In the genomic region with DNA sequence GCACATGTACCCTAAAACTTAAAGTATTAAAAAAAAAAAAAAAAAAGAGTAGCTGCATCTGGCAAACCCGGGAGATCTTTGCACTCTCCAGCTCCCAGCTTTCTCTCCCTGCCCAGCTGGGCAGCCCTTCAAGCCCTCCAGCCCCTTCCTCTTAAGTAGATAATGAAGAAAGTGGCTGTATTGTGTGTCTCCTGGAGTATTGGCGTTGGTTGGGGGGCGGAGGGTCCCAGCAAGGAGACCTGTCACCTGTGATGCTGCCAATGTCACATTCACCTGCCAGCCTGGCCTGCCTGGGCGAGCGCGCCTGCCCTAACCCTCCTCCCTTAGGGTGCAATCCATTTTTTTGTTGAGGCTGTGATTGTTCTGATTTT, we compare ENCODE assay signal across 23 cellular contexts. TPM values are rescaled to one million over a fixed set of nuclear protein-coding genes. Genes with fewer than 3 reads are reported as not detected.
DNase-seq lines count a peak whose midpoint lies in the region; ATAC-seq and TF ChIP-seq lines count a peak whose summit lies in the region.
"Had no signal": no experiment of that assay in that cellular context is flagged by ENCODE, and none has a peak within 500 bp of the region (broad histone marks: within the 10 kb centered on the region; RNA-seq: fewer than 3 reads in every experiment).

No MANE protein-coding gene starts in this region.

- no peak for DNase-seq in smooth muscle cell (lab: John Stamatoyannopoulos, UW; ENCODE audit: unreplicated experiment)
- no peak for DNase-seq in activated naive CD4-positive, alpha-beta T cell treated with anti-CD3 and anti-CD28 coated beads, Interleukin-2, amount 50 U/mL, for 16 hours
- no peak for DNase-seq in DMS79 treated with DMSO at 0.1 percent for 48 hours (lab: John Stamatoyannopoulos, UW)
- DNase-seq: BE2C; Calu3; CD4-positive, CD25-positive, alpha-beta regulatory T cell; GDM1; GOT3; HCEC 1CT; NCI-H1105 treated with DMSO at 0.1 percent for 48 hours; NCI-H2029 treated with DMSO at 0.1 percent for 48 hours; NCI-H2171; NCI-H345; NCI-H524 treated with DMSO at 0.1 percent for 48 hours; Peyer's patch; SJCRH30 had no signal

- TF ChIP-seq CTCF in C4-2B (conservative IDR thresholded peaks at IDR 0.05) (no peak), liver (IDR thresholded peaks at IDR 0.05; ENCODE audit: low read depth, low read length, missing input control) (no peak), smooth muscle cell (IDR thresholded peaks at IDR 0.05; ENCODE audit: borderline replicate concordance, insufficient read depth, poor library complexity, severe bottlenecking) (no peak)

- no peak overlapping the region for H2AFZ ChIP-seq in smooth muscle cell (ENCODE audit: low read depth)

- H3K36me3 ChIP-seq in liver (ENCODE audit: control insufficient read depth in 4 of 4, insufficient read depth in 3 of 4, low read depth in 1 of 4, low read length in 3 of 4) (peaks cover 2 to 19% (median 8%) of the 10 kb centered on the region in 4 donors), smooth muscle cell (ENCODE audit: low read depth) (no peaks in the 10 kb centered on the region)
- H3K36me3 ChIP-seq: BE2C, Peyer's patch, SJCRH30 had no signal

- H3F3A ChIP-seq in smooth muscle cell (ENCODE audit: low read depth) = no peaks in the 10 kb centered on the region

- H3K9ac ChIP-seq in liver (ENCODE audit: low read depth in 1 of 2, low read length in 2 of 2) = no peak overlapping the region
- H3K9ac ChIP-seq in smooth muscle cell (ENCODE audit: low read depth) = no peak overlapping the region

- H3K4me1 ChIP-seq in liver (ENCODE audit: control insufficient read depth in 4 of 4, insufficient read depth in 4 of 4, low read length in 3 of 4) (peaks cover 6 to 55% (median 46%) of the 10 kb centered on the region in 4 donors), smooth muscle cell (ENCODE audit: low read depth) (no peaks in the 10 kb centered on the region)
- H3K4me1 ChIP-seq: BE2C had no signal

- H3K9me3 ChIP-seq in liver (ENCODE audit: control insufficient read depth in 4 of 4, low read length in 3 of 4) (no peaks in the 10 kb centered on the region), smooth muscle cell (replicated peaks; ENCODE audit: low read depth) (no peaks in the 10 kb centered on the region)
- H3K9me3 ChIP-seq: A549, BE2C, Peyer's patch, SJCRH30 had no signal

- no peak overlapping the region for H3K4me2 ChIP-seq in smooth muscle cell

- WGBS in liver = 36% methylated on average over 6 of the region's 6 CpGs
- WGBS in smooth muscle cell (ENCODE audit: low lambda C conversion rate) = 87% methylated on average over 6 of the region's 6 CpGs

- H3K27me3 ChIP-seq in liver (ENCODE audit: control insufficient read depth in 4 of 4, insufficient read depth in 4 of 4, low read length in 3 of 4) = no peaks in the 10 kb centered on the region
- peaks cover 64% of the 10 kb centered on the region for H3K27me3 ChIP-seq in smooth muscle cell (ENCODE audit: low read depth)

- H3K27ac ChIP-seq in C4-2B = peak overlapping the region; percentile 68
- peak overlapping the region; percentile 6 for H3K27ac ChIP-seq in cingulate gyrus (ENCODE audit: low read depth, low read length)
- H3K27ac ChIP-seq in liver (ENCODE audit: low read depth in 1 of 2, low read length in 2 of 2) = peak overlapping the region; percentile 74 to 75
- no peak overlapping the region for H3K27ac ChIP-seq in smooth muscle cell (ENCODE audit: low read depth)
- H3K27ac ChIP-seq: A549, SJCRH30 had no signal

- no peaks in the 10 kb centered on the region for H3K79me2 ChIP-seq in smooth muscle cell (ENCODE audit: low read depth)

- peak overlapping the region in 2 of 3 donors; percentile 90 to 95 for H3K4me3 ChIP-seq in liver (ENCODE audit: low read depth in 1 of 3, low read length in 3 of 3)
- peak overlapping the region; percentile 53 for H3K4me3 ChIP-seq in smooth muscle cell
- H3K4me3 ChIP-seq: SJCRH30 had no signal

- no peaks in the 10 kb centered on the region for H4K20me1 ChIP-seq in smooth muscle cell (ENCODE audit: low read depth)

- no peak for TF ChIP-seq RAD21 in liver (IDR thresholded peaks at IDR 0.05)

- no peak for ATAC-seq in HG03175 (IDR thresholded peaks at IDR 0.05; ENCODE audit: unreplicated experiment)

TF ChIP-seq in liver, 16 proteins besides CTCF, POLR2A, EP300 and RAD21:
- TF ChIP-seq, protein P1, sequence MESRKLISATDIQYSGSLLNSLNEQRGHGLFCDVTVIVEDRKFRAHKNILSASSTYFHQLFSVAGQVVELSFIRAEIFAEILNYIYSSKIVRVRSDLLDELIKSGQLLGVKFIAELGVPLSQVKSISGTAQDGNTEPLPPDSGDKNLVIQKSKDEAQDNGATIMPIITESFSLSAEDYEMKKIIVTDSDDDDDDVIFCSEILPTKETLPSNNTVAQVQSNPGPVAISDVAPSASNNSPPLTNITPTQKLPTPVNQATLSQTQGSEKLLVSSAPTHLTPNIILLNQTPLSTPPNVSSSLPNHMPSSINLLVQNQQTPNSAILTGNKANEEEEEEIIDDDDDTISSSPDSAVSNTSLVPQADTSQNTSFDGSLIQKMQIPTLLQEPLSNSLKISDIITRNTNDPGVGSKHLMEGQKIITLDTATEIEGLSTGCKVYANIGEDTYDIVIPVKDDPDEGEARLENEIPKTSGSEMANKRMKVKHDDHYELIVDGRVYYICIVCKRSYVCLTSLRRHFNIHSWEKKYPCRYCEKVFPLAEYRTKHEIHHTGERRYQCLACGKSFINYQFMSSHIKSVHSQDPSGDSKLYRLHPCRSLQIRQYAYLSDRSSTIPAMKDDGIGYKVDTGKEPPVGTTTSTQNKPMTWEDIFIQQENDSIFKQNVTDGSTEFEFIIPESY (IDR thresholded peaks at IDR 0.05) = no peak
- TF ChIP-seq HNF4G (IDR thresholded peaks at IDR 0.05) (no peak), HNF4A (conservative IDR thresholded peaks at IDR 0.05) (no peak), EGR1 (IDR thresholded peaks at IDR 0.05; ENCODE audit: low read depth in 2 of 2) (no peak), GABPA (IDR thresholded peaks at IDR 0.05 in 1 of 2, conservative IDR thresholded peaks at IDR 0.05 in 1 of 2) (no peak), YY1 (IDR thresholded peaks at IDR 0.05) (no peak), SP1 (IDR thresholded peaks at IDR 0.05) (no peak), TAF1 (conservative IDR thresholded peaks at IDR 0.05) (no peak), JUND (IDR thresholded peaks at IDR 0.05) (no peak), FOXA2 (IDR thresholded peaks at IDR 0.05) (no peak), FOXA1 (IDR thresholded peaks at IDR 0.05) (no peak), RXRA (IDR thresholded peaks at IDR 0.05) (no peak), NR2F2 (IDR thresholded peaks at IDR 0.05) (no peak)
- TF ChIP-seq, protein P2, sequence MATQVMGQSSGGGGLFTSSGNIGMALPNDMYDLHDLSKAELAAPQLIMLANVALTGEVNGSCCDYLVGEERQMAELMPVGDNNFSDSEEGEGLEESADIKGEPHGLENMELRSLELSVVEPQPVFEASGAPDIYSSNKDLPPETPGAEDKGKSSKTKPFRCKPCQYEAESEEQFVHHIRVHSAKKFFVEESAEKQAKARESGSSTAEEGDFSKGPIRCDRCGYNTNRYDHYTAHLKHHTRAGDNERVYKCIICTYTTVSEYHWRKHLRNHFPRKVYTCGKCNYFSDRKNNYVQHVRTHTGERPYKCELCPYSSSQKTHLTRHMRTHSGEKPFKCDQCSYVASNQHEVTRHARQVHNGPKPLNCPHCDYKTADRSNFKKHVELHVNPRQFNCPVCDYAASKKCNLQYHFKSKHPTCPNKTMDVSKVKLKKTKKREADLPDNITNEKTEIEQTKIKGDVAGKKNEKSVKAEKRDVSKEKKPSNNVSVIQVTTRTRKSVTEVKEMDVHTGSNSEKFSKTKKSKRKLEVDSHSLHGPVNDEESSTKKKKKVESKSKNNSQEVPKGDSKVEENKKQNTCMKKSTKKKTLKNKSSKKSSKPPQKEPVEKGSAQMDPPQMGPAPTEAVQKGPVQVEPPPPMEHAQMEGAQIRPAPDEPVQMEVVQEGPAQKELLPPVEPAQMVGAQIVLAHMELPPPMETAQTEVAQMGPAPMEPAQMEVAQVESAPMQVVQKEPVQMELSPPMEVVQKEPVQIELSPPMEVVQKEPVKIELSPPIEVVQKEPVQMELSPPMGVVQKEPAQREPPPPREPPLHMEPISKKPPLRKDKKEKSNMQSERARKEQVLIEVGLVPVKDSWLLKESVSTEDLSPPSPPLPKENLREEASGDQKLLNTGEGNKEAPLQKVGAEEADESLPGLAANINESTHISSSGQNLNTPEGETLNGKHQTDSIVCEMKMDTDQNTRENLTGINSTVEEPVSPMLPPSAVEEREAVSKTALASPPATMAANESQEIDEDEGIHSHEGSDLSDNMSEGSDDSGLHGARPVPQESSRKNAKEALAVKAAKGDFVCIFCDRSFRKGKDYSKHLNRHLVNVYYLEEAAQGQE (IDR thresholded peaks at IDR 0.05) = no peak
- TF ChIP-seq, protein P3, sequence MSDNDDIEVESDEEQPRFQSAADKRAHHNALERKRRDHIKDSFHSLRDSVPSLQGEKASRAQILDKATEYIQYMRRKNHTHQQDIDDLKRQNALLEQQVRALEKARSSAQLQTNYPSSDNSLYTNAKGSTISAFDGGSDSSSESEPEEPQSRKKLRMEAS (IDR thresholded peaks at IDR 0.05) = no peak
- TF ChIP-seq, protein P4, sequence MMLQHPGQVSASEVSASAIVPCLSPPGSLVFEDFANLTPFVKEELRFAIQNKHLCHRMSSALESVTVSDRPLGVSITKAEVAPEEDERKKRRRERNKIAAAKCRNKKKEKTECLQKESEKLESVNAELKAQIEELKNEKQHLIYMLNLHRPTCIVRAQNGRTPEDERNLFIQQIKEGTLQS (IDR thresholded peaks at IDR 0.05) = no peak

RNA-seq across cellular contexts. Expression of a gene that starts 2.0 kb away (rescaled TPM):
- total RNA-seq in liver = 100 to 1,000 TPM in 1 of 2 donors, 10 to 100 TPM in 1; 74.8 to 141 TPM
- polyA plus RNA-seq in liver = 10 to 100 TPM; 33.2 to 94.9 TPM
- 0.40 and 1.2 TPM in 2 replicates for total RNA-seq in smooth muscle cell
- 0.48 and 1.1 TPM in 2 replicates for polyA plus RNA-seq in smooth muscle cell
- total RNA-seq: CD4-positive, CD25-positive, alpha-beta regulatory T cell; OCI-LY7; SJCRH30 had no signal
- polyA plus RNA-seq: CD4-positive, CD25-positive, alpha-beta regulatory T cell; IgD-negative memory B cell had no signal

RNA-seq across cellular contexts. Expression of a gene that starts 17.4 kb away (rescaled TPM):
- 10 to 100 TPM; 64.9 to 83.3 TPM for total RNA-seq in liver
- polyA plus RNA-seq in liver = 10 to 100 TPM; 31.7 to 71.3 TPM
- total RNA-seq in smooth muscle cell = 88.8 and 95.7 TPM in 2 replicates
- polyA plus RNA-seq in smooth muscle cell = 95.4 and 99.7 TPM in 2 replicates

RNA-seq across cellular contexts. Expression of a gene that starts 43.4 kb away (rescaled TPM):
- total RNA-seq in liver (not detected), smooth muscle cell (not detected in 2 replicates)
- polyA plus RNA-seq in liver (not detected), smooth muscle cell (not detected in 2 replicates)
- total RNA-seq: Calu3, OCI-LY7, Peyer's patch, SJCRH30 had no signal
- polyA plus RNA-seq: A549; CD4-positive, CD25-positive, alpha-beta regulatory T cell; IgD-negative memory B cell had no signal

Comparison
In these comparisons a context has a peak if more than half of its experiments do, and no peak if none do; other contexts are left out.
1. RNA of a gene that starts 2.0 kb away (total RNA-seq): 74.8 to 141 TPM in liver; 0.40 to 1.2 TPM in smooth muscle cell; every median in the first group is over 10 times any median in the second.